22 cellular contexts compared by ENCODE assay signal in the genomic region with DNA sequence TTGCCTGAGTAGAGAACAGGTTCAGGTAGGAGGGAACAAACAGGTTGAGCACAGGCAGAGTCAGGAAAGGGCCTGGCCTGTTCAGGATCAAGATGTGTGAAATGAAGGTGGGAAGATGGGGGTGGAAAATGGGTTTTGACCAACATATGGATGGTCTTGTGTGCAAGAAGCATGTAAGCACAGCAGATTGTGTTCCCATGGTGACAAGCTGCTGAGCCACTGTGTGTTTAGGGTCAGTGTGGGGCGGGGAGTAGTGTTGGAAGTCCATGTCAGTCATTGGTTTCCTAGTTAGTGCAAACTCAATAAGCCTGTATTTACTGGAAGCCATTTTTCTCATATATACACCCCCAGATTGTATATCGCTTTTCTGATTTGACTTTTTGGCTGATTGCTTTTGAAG.
"Had no signal": no experiment of that assay in that cellular context is flagged by ENCODE, and none has a peak within 500 bp of the region (broad histone marks: within the 10 kb centered on the region; RNA-seq: fewer than 3 reads in every experiment).

No MANE protein-coding gene starts in this region.

- H3K9me3 ChIP-seq: left lung, lower lobe of right lung, spleen, testis, transverse colon had no signal

- ATAC-seq: activated CD4-positive, CD25-positive, alpha-beta regulatory T cell treated with anti-CD3 and anti-CD28 coated beads, Interleukin-2, amount 50 U/mL, for 24 hours; left lung; lower lobe of right lung; natural killer cell; right cardiac atrium; stimulated activated naive CD8-positive, alpha-beta T cell treated with anti-CD3 and anti-CD28 coated beads, Interleukin-15, Interleukin-2, amounts not matched to agents 100 U/mL and 50 U/mL, for 24 hours had no signal

- H3K36me3 Mint-ChIP-seq: natural killer cell had no signal

- H3K27ac ChIP-seq: left lung, lower lobe of right lung, spleen, testis, transverse colon, VCaP had no signal

- H3K4me3 ChIP-seq: left lung, lower lobe of right lung, spleen, testis, transverse colon had no signal

- H3K27ac Mint-ChIP-seq: activated naive CD8-positive, alpha-beta T cell; natural killer cell had no signal

- H3K36me3 ChIP-seq: left lung, lower lobe of right lung, spleen, transverse colon had no signal

- H3K9me3 Mint-ChIP-seq: natural killer cell had no signal

- H3K27me3 ChIP-seq: left lung, spleen, testis, transverse colon had no signal

- H3K27me3 Mint-ChIP-seq: activated naive CD8-positive, alpha-beta T cell had no signal

- DNase-seq: activated CD4-positive, alpha-beta T cell treated with anti-CD3 and anti-CD28 coated beads for 48 hours; activated CD4-positive, alpha-beta T cell treated with anti-CD3 and anti-CD28 coated beads, Interleukin-2, amount 50 U/mL, for 48 hours; activated CD8-positive, alpha-beta memory T cell treated with anti-CD3 and anti-CD28 coated beads for 24 hours; activated effector memory CD4-positive, alpha-beta T cell treated with Interleukin-2 at 50 U/mL for 16 hours; activated naive CD4-positive, alpha-beta T cell treated with Interleukin-2 at 50 U/mL for 16 hours; anterior cingulate cortex; dermis blood vessel endothelial cell; effector CD4-positive, alpha-beta T cell; glutamatergic neuron; left lung; lower lobe of right lung; mesenchymal stem cell; natural killer cell; posterior cingulate gyrus; right cardiac atrium; spleen; stimulated activated naive CD8-positive, alpha-beta T cell treated with anti-CD3 and anti-CD28 coated beads, Interleukin-15, Interleukin-2, amounts not matched to agents 100 U/mL and 50 U/mL, for 24 hours; testis; transverse colon had no signal

- H3K4me3 Mint-ChIP-seq: activated naive CD8-positive, alpha-beta T cell; natural killer cell had no signal

- H3K4me1 ChIP-seq: left lung, lower lobe of right lung, spleen, testis had no signal
